11 cellular contexts compared by ENCODE assay signal in the genomic region with DNA sequence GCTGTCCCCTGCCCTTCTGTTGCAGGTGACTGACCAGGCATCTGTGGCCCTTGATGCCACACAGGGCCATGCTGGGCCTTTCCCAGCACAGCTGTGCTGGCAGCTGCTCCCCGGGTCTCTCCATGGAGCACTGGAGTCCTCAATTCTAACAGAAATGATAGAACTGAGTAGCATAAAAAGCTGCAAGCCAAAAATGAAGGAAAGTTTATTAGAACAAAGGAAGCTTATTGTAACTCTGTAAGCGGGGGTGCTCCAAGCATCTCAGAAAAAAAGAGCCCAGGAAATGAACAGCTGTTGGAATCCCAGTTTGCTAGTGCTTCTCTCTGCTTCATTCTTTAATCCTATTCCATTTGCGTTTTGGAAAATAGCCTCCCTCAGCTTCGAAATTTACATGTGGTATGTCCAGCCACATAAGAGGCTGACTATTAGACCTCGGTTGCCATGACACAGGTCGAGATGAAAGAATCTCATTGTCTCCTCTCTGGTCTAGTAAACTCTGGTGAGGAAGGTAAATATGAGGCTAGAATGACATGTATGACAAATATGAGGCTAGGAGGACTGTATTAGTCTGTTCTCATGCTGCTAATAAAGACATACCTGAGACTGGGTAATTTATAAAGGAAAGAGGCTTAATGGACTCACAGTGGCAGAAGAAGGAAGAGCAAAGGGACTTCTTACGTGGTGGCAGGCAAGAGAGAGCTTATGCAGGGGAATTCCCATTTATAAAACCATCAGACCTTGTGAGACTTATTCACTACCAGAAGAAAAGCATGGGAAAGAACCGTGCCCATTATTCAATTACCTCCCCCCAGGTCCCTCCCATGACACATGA. TPM values are rescaled to one million over a fixed set of nuclear protein-coding genes. Genes with fewer than 3 reads are reported as not detected.
DNase-seq lines count a peak whose midpoint lies in the region; ATAC-seq, FAIRE-seq and TF ChIP-seq lines count a peak whose summit lies in the region.
"Had no signal": no experiment of that assay in that cellular context is flagged by ENCODE, and none has a peak within 500 bp of the region (broad histone marks: within the 10 kb centered on the region; RNA-seq: fewer than 3 reads in every experiment).

No MANE protein-coding gene starts in this region.

- H3K9me3 ChIP-seq in heart left ventricle, result peaks cover 0 to 3% (median 0%) of the 10 kb centered on the region in 12 donors
- no peaks in the 10 kb centered on the region for H3K9me3 ChIP-seq in right lobe of liver

- no peaks in the 10 kb centered on the region for H3K4me1 Mint-ChIP-seq in activated T-cell treated with anti-CD3 and anti-CD28 coated beads, Interleukin-2, amount 50 U/mL, for 4 hours (ENCODE audit: low read depth)
- H3K4me1 Mint-ChIP-seq: T-helper 17 cell had no signal

- no peak for FAIRE-seq in RCC 7860 (lab: Jason Lieb, UNC)
- FAIRE-seq: H1 had no signal

- H3K36me3 ChIP-seq in heart left ventricle (peaks cover 0 to 1% (median 0%) of the 10 kb centered on the region in 9 donors), right lobe of liver (no peaks in the 10 kb centered on the region)

- no peaks in the 10 kb centered on the region for H3K27me3 ChIP-seq in heart left ventricle
- no peaks in the 10 kb centered on the region for H3K27me3 ChIP-seq in right lobe of liver

- peak in 3 of 4 donors; percentile 22 to 30 (median 22) for ATAC-seq in heart left ventricle
- ATAC-seq in right lobe of liver, result peak in 2 of 4 donors; percentile 17 to 18
- no peak for ATAC-seq in left colon
- no peak for ATAC-seq in activated T-cell treated with anti-CD3 and anti-CD28 coated beads, Interleukin-2, amount 50 U/mL, for 4 hours
- ATAC-seq: T-helper 17 cell had no signal

- H3K9me3 Mint-ChIP-seq in activated T-cell treated with anti-CD3 and anti-CD28 coated beads, Interleukin-2, amount 50 U/mL, for 4 hours, result peaks cover 3% of the 10 kb centered on the region

- H3K27me3 Mint-ChIP-seq in activated T-cell treated with anti-CD3 and anti-CD28 coated beads, Interleukin-2, amount 50 U/mL, for 4 hours (ENCODE audit: low read depth), result no peaks in the 10 kb centered on the region
- H3K27me3 Mint-ChIP-seq: T-helper 17 cell had no signal

- TF ChIP-seq CTCF in heart left ventricle (IDR thresholded peaks at IDR 0.05) (no peak), right lobe of liver (IDR thresholded peaks at IDR 0.05) (no peak)

- TF ChIP-seq POLR2A in heart left ventricle (IDR thresholded peaks at IDR 0.05) (no peak), right lobe of liver (IDR thresholded peaks at IDR 0.05) (no peak)

- H3K4me3 Mint-ChIP-seq in activated T-cell treated with anti-CD3 and anti-CD28 coated beads, Interleukin-2, amount 50 U/mL, for 4 hours, result no peak overlapping the region
- H3K4me3 Mint-ChIP-seq: T-helper 17 cell had no signal

- H3K27ac ChIP-seq in heart left ventricle, result peak overlapping the region in 10 of 12 donors; percentile 54 to 85 (median 74)
- H3K27ac ChIP-seq in right lobe of liver, result peak overlapping the region in 2 of 3 donors; percentile 33 to 39

- peaks cover 0 to 52% (median 26%) of the 10 kb centered on the region in 12 donors for H3K4me1 ChIP-seq in heart left ventricle
- H3K4me1 ChIP-seq in right lobe of liver, result peaks cover 0 to 42% (median 9%) of the 10 kb centered on the region in 4 donors

- no peaks in the 10 kb centered on the region for H3K36me3 Mint-ChIP-seq in activated T-cell treated with anti-CD3 and anti-CD28 coated beads, Interleukin-2, amount 50 U/mL, for 4 hours (ENCODE audit: insufficient read depth)

- peak in 1 of 5 donors; percentile 32 for DNase-seq in heart left ventricle
- DNase-seq in cardiac septum (ENCODE audit: low spot score), result no peak
- DNase-seq in RCC 7860 (ENCODE audit: low spot score), result peak; percentile 68
- peak in 1 of 3 donors; percentile 20 for DNase-seq in right lobe of liver
- DNase-seq in GOT3 (lab: John Stamatoyannopoulos, UW), result no peak
- no peak for DNase-seq in left colon
- no peak for DNase-seq in activated T-cell treated with anti-CD3 and anti-CD28 coated beads, Interleukin-2, amount 50 U/mL, for 4 hours
- no peak for DNase-seq in GDM1 (lab: John Stamatoyannopoulos, UW)
- DNase-seq: T-helper 17 cell had no signal

- H3K4me3 ChIP-seq in heart left ventricle, result no peak overlapping the region
- H3K4me3 ChIP-seq in right lobe of liver, result no peak overlapping the region

- 70 to 83% (median 73%) methylated on average over 8 of the region's 8 CpGs for WGBS in heart left ventricle, 4 donors
- WGBS in right lobe of liver (ENCODE audit: insufficient coverage, low coverage, low lambda C conversion rate, missing lambda C conversion rate), result 92% methylated on average over 8 of the region's 8 CpGs

- intact Hi-C loops in heart left ventricle (cut with DNase I), result loop anchor here in 1 of 10 donors (2.0 kb wide), 1 partner anchor 23 kb away; a partner anchor contains a TSS
- intact Hi-C loops in cardiac septum (cut with DNase I), result no loop called here
- intact Hi-C loops in right lobe of liver (cut with DNase I), result no loop called here
- intact Hi-C loops in left colon (cut with DNase I, micrococcal nuclease), result no loop called here

RNA-seq across cellular contexts. Expression of a gene that starts 23.7 kb away (rescaled TPM):
- total RNA-seq in heart left ventricle (10 to 100 TPM; 31.0 to 73.0 (median 45.5) TPM), cardiac septum (38.7 TPM), right lobe of liver (10 to 100 TPM in 3 of 6 experiments, 1 to 10 TPM in 3; 4.1 to 34.1 (median 13.2) TPM), left colon (10 to 100 TPM; 10.5 to 19.7 TPM)
- polyA plus RNA-seq in heart left ventricle, result 10 to 100 TPM; 10.5 to 15.7 TPM
- total RNA-seq in activated T-cell treated with anti-CD3 and anti-CD28 coated beads, Interleukin-2, amount 50 U/mL, for 4 hours, result 1 to 10 TPM; 1.0 to 5.2 (median 2.0) TPM

RNA-seq across cellular contexts. Expression of a gene that starts 27.5 kb away (rescaled TPM):
- total RNA-seq in heart left ventricle, result 10 to 100 TPM in 2 of 9 donors, 1 to 10 TPM in 3, under 1 TPM in 4; 0.35 to 21.3 (median 2.0) TPM
- polyA plus RNA-seq in heart left ventricle, result under 1 TPM; 0.10 to 0.65 TPM
- total RNA-seq in cardiac septum, result 15.0 TPM
- total RNA-seq in right lobe of liver, result under 1 TPM in 5 of 6 experiments, not detected in 1; 0.15 to 0.46 (median 0.37) TPM
- under 1 TPM; 0.39 to 0.43 TPM for total RNA-seq in left colon
- total RNA-seq in activated T-cell treated with anti-CD3 and anti-CD28 coated beads, Interleukin-2, amount 50 U/mL, for 4 hours, result not detected
- total RNA-seq: glomerular endothelial cell, H1, T-helper 17 cell had no signal

Comparison
In these comparisons a context has a peak if more than half of its experiments do, and no peak if none do; other contexts are left out.
1. ATAC-seq: peak in heart left ventricle (3 of 4); none in left colon (single experiment) and activated T-cell treated with anti-CD3 and anti-CD28 coated beads, Interleukin-2, amount 50 U/mL, for 4 hours (0 of 2).